8 cellular contexts compared by ENCODE assay signal in the genomic region with DNA sequence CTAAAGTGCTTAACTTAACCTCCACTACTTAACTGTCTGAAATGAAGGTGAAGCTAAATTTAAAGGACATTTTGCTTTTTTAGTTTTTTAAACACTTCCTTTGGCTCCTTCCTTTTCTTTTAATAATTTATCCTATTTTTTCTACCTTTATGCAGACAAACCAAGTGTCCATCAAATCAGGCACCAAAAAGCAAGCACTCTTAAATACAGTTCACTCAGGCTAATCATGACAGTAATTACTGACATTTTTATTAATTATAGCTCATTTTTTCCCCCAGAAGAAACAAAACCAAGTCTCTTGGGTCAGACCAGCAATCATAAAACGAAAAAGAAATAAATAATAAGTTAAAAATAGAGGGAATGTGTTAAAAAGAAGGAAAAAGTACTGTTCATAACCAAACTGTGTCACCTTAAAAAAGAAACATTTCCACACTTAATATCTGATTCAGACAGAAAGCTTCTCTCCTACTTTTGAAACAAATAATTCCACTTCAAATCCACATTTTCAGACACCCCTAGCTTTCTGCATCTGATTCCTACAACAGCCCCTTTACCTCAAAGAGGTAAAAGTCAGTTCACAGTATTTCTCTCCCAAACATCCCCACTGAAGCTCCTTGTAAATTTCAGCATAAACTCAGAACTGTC. TPM values are rescaled to one million over a fixed set of nuclear protein-coding genes. Genes with fewer than 3 reads are reported as not detected.
DNase-seq lines count a peak whose midpoint lies in the region; ATAC-seq and TF ChIP-seq lines count a peak whose summit lies in the region.

No MANE protein-coding gene starts in this region.

- H3K9me3 ChIP-seq in CD4-positive, CD25-positive, alpha-beta regulatory T cell (ENCODE audit: control insufficient read depth in 2 of 2, low read length in 2 of 2) = no peaks in the 10 kb centered on the region

- peak overlapping the region; percentile 96 for H3K27ac ChIP-seq in CD4-positive, CD25-positive, alpha-beta regulatory T cell (ENCODE audit: insufficient read depth, low read length, poor library complexity, severe bottlenecking)
- H3K27ac ChIP-seq in GM23338 (ENCODE audit: low read depth) = no peak overlapping the region

- no peaks in the 10 kb centered on the region for H4K20me1 ChIP-seq in GM23338 (replicated peaks; ENCODE audit: insufficient read depth)

- no peak overlapping the region for H2AFZ ChIP-seq in GM23338

- H3K27ac Mint-ChIP-seq in CD4-positive, CD25-positive, alpha-beta regulatory T cell = peak overlapping the region; percentile 99
- H3K27ac Mint-ChIP-seq in GM23338 (no peak overlapping the region), brain (peak overlapping the region; percentile 88 to 97 (median 92)), natural killer cell (peak overlapping the region; percentile 92 to 98)

- H3K27me3 Mint-ChIP-seq in CD4-positive, CD25-positive, alpha-beta regulatory T cell = peaks cover 41% of the 10 kb centered on the region
- H3K27me3 Mint-ChIP-seq in GM23338 (ENCODE audit: insufficient read depth, low read depth, poor library complexity) (peaks cover 26% of the 10 kb centered on the region), brain (peaks cover 64% of the 10 kb centered on the region), natural killer cell (ENCODE audit: low read depth in 2 of 2) (peaks cover 0 to 13% of the 10 kb centered on the region in 2 donors)

- TF ChIP-seq CTCF in GM23338 (conservative IDR thresholded peaks at IDR 0.05; ENCODE audit: low read depth in 2 of 2) = no peak
- no peak for TF ChIP-seq CTCF in brain (conservative IDR thresholded peaks at IDR 0.05)
- no peak for TF ChIP-seq CTCF in natural killer cell (IDR thresholded peaks at IDR 0.05)

- H3K36me3 ChIP-seq in CD4-positive, CD25-positive, alpha-beta regulatory T cell (ENCODE audit: control insufficient read depth, insufficient read depth, low read length) = no peaks in the 10 kb centered on the region
- H3K36me3 ChIP-seq in GM23338 (ENCODE audit: insufficient read depth) = no peaks in the 10 kb centered on the region

- H3K4me3 Mint-ChIP-seq in CD4-positive, CD25-positive, alpha-beta regulatory T cell = peak overlapping the region; percentile 96 to 99 (median 98)
- H3K4me3 Mint-ChIP-seq in GM23338 (peak overlapping the region; percentile 87), brain (peak overlapping the region; percentile 91 to 99 (median 96)), natural killer cell (peak overlapping the region; percentile 94)

- no peak for DNase-seq in CD4-positive, CD25-positive, alpha-beta regulatory T cell
- DNase-seq in GM23338 (ENCODE audit: low spot score) (no peak), natural killer cell (no peak)
- DNase-seq in effector CD4-positive, alpha-beta T cell = no peak

- H3F3A ChIP-seq in GM23338 (replicated peaks; ENCODE audit: low read depth) = peaks cover 4% of the 10 kb centered on the region

- peak overlapping the region; percentile 81 for H3K4me3 ChIP-seq in CD4-positive, CD25-positive, alpha-beta regulatory T cell (ENCODE audit: low read depth, low read length)
- H3K4me3 ChIP-seq in GM23338 = peak overlapping the region; percentile 99

- H3K79me2 ChIP-seq in GM23338 (replicated peaks; ENCODE audit: insufficient read depth) = no peaks in the 10 kb centered on the region

- peaks cover 37% of the 10 kb centered on the region for H3K4me1 ChIP-seq in CD4-positive, CD25-positive, alpha-beta regulatory T cell (ENCODE audit: control insufficient read depth, insufficient read depth, low read length, poor library complexity, severe bottlenecking)
- peaks cover 23% of the 10 kb centered on the region for H3K4me1 ChIP-seq in GM23338 (ENCODE audit: insufficient read depth)

- ATAC-seq in CD4-positive, CD25-positive, alpha-beta regulatory T cell (ENCODE audit: low read depth in 2 of 2) = no peak
- ATAC-seq in GM23338 = no peak
- no peak for ATAC-seq in natural killer cell
- ATAC-seq in HG02763 (IDR thresholded peaks at IDR 0.05; ENCODE audit: unreplicated experiment) = no peak
- ATAC-seq in GM18502 (IDR thresholded peaks at IDR 0.05; ENCODE audit: poor library complexity, unreplicated experiment) = no peak
- ATAC-seq in GM21576 (IDR thresholded peaks at IDR 0.05; ENCODE audit: unreplicated experiment) = no peak

- no peaks in the 10 kb centered on the region for H3K9me2 ChIP-seq in GM23338 (ENCODE audit: insufficient read depth)

- no peaks in the 10 kb centered on the region for H3K36me3 Mint-ChIP-seq in CD4-positive, CD25-positive, alpha-beta regulatory T cell
- H3K36me3 Mint-ChIP-seq in GM23338 (ENCODE audit: low read depth) (no peaks in the 10 kb centered on the region; the same call in 2 of the 3 replicates), brain (no peaks in the 10 kb centered on the region), natural killer cell (no peaks in the 10 kb centered on the region)

- no peaks in the 10 kb centered on the region for H3K27me3 ChIP-seq in CD4-positive, CD25-positive, alpha-beta regulatory T cell (ENCODE audit: control insufficient read depth, insufficient read depth, low read length)
- peaks cover 33% of the 10 kb centered on the region for H3K27me3 ChIP-seq in GM23338 (ENCODE audit: insufficient read depth)

- peaks cover 0 to 3% (median 0%) of the 10 kb centered on the region in 7 donors for H3K9me3 Mint-ChIP-seq in CD4-positive, CD25-positive, alpha-beta regulatory T cell
- no peaks in the 10 kb centered on the region; the same call in 2 of the 3 replicates for H3K9me3 Mint-ChIP-seq in GM23338
- peaks cover 0 to 3% (median 0%) of the 10 kb centered on the region in 5 experiments for H3K9me3 Mint-ChIP-seq in brain
- H3K9me3 Mint-ChIP-seq in natural killer cell = no peaks in the 10 kb centered on the region

- peak overlapping the region; percentile 100 for H3K4me2 ChIP-seq in GM23338

- intact Hi-C loops in natural killer cell (cut with micrococcal nuclease) = no loop called here

- peaks cover 5 to 19% (median 13%) of the 10 kb centered on the region in 4 donors for H3K4me1 Mint-ChIP-seq in CD4-positive, CD25-positive, alpha-beta regulatory T cell
- H3K4me1 Mint-ChIP-seq in GM23338 = peaks cover 14% of the 10 kb centered on the region
- H3K4me1 Mint-ChIP-seq in brain = peaks cover 32% of the 10 kb centered on the region
- peaks cover 18 to 34% of the 10 kb centered on the region in 2 donors for H3K4me1 Mint-ChIP-seq in natural killer cell

TF ChIP-seq in GM23338, 12 proteins besides CTCF, POLR2A, EP300 and RAD21:
- no peak for TF ChIP-seq CREB1 (CRISPR knock-in tag; IDR thresholded peaks at IDR 0.05; ENCODE audit: low read depth)
- TF ChIP-seq ETS1 (IDR thresholded peaks at IDR 0.05) = no peak
- TF ChIP-seq POLR2AphosphoS5 (IDR thresholded peaks at IDR 0.05; ENCODE audit: low read depth) = no peak
- TF ChIP-seq EZH2phosphoT487 (IDR thresholded peaks at IDR 0.05; ENCODE audit: unreplicated experiment) = no peak

RNA-seq across cellular contexts. Expression of gene CCND2, which starts 5.5 kb away (rescaled TPM):
- 206 TPM for total RNA-seq in CD4-positive, CD25-positive, alpha-beta regulatory T cell
- 10 to 100 TPM; 51.8 to 67.1 (median 62.9) TPM for polyA plus RNA-seq in CD4-positive, CD25-positive, alpha-beta regulatory T cell
- 208 and 224 TPM in 2 replicates for total RNA-seq in GM23338 (2014; rRNA removed; shearing (Covaris generic))
- polyA plus RNA-seq in GM23338 (2016; fragmentation: Nextera tagmentation; extraction: Ambion mirVana) (70.1 and 75.6 TPM in 2 replicates), brain (ENCODE audit: insufficient read depth, low read depth, low replicate concordance) (3.1 TPM)
- total RNA-seq in natural killer cell = 100 to 1,000 TPM; 164 to 247 (median 228) TPM

RNA-seq across cellular contexts. Expression of gene TIGAR, which starts 53.0 kb away (rescaled TPM):
- 13.3 TPM for total RNA-seq in CD4-positive, CD25-positive, alpha-beta regulatory T cell
- 1 to 10 TPM; 2.1 to 7.1 (median 5.6) TPM for polyA plus RNA-seq in CD4-positive, CD25-positive, alpha-beta regulatory T cell
- 10.4 and 17.0 TPM in 2 replicates for total RNA-seq in GM23338 (2014; rRNA removed; shearing (Covaris generic))
- polyA plus RNA-seq in GM23338 (2016; fragmentation: Nextera tagmentation; extraction: Ambion mirVana) (9.3 and 13.3 TPM in 2 replicates), brain (ENCODE audit: insufficient read depth, low read depth, low replicate concordance) (4.4 TPM)
- 1 to 10 TPM; 6.1 to 7.4 (median 7.3) TPM for total RNA-seq in natural killer cell
